16 cellular contexts compared by ENCODE assay signal in genomic region chr22:42766860-42767259, GRCh38. TPM values are rescaled to one million over a fixed set of nuclear protein-coding genes. Genes with fewer than 3 reads are reported as not detected.
"Had no signal": no experiment of that assay in that cellular context is flagged by ENCODE, and none has a peak within 500 bp of the region (broad histone marks: within the 10 kb centered on the region; RNA-seq: fewer than 3 reads in every experiment).

No MANE protein-coding gene starts in this region.

- H3K27me3 ChIP-seq: breast epithelium, esophagus squamous epithelium, foreskin keratinocyte, ovary, thyroid gland, vagina had no signal

- H3K36me3 ChIP-seq: breast epithelium, esophagus squamous epithelium, ovary, thyroid gland, vagina, WERI-Rb-1 had no signal

- H3K4me3 ChIP-seq: breast epithelium, esophagus squamous epithelium, ovary, thyroid gland, vagina had no signal

- DNase-seq: activated CD4-positive, alpha-beta T cell treated with anti-CD3 and anti-CD28 coated beads for 4 hours; activated CD8-positive, alpha-beta T cell treated with anti-CD3 and anti-CD28 coated beads, Interleukin-2, amount 10 ng/mL, durations not matched to agents 7 days and 5 days; activated naive CD4-positive, alpha-beta T cell; aorta; esophagus squamous epithelium; foreskin keratinocyte; head of caudate nucleus; islet precursor cell; nephron progenitor cell; ovary; thyroid gland; WERI-Rb-1 had no signal

- H3K4me1 ChIP-seq: breast epithelium, foreskin keratinocyte had no signal

- H3K27ac ChIP-seq: breast epithelium, esophagus squamous epithelium, foreskin keratinocyte, ovary, thyroid gland, vagina, WERI-Rb-1 had no signal

- H3K9me3 ChIP-seq: breast epithelium, esophagus squamous epithelium, ovary, thyroid gland, vagina had no signal

- ATAC-seq: activated CD8-positive, alpha-beta T cell treated with anti-CD3 and anti-CD28 coated beads, Interleukin-2, amount 10 ng/mL, durations not matched to agents 7 days and 5 days; foreskin keratinocyte; left lobe of liver had no signal

RNA-seq across cellular contexts. Expression of gene A4GALT, which starts 46.2 kb away (rescaled TPM):
- total RNA-seq: activated T-helper 1 cell treated with anti-CD3 and anti-CD28 coated beads, Interleukin-12 subunit alpha, Interleukin-12 subunit beta, Interleukin-2, Interleukin-4 antibody, amounts not matched to agents 30 ng/mL and 10 ng/mL and 1 ng/mL, durations not matched to agents 14 hours and 24 hours and 36 hours had no signal
